Comparison of ENCODE assay signal across 16 cellular contexts in the genomic region with DNA sequence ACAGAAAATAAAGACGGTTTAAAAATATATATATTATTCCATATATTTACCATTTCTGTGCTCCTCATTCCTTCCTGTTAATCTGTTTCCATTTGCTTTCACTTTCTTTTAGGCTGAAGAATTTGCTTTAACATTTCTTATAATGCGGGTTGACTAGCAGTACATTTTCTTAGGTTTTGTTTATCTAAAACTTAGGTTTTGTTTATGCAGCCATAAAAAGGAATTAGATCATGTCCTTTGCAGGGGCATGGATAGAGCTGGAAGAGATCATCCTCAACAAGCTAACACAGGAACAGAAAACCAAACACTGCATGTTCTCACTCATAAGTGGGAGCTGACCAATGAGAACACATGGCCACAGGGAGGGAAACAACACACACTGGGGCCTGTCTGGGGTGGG.
DNase-seq lines count a peak whose midpoint lies in the region; ATAC-seq and TF ChIP-seq lines count a peak whose summit lies in the region.
"Had no signal": no experiment of that assay in that cellular context is flagged by ENCODE, and none has a peak within 500 bp of the region (broad histone marks: within the 10 kb centered on the region; RNA-seq: fewer than 3 reads in every experiment).

No MANE protein-coding gene starts in this region.

- H2BK5ac ChIP-seq in mesendoderm (ENCODE audit: low read length), result no peak overlapping the region

- DNase-seq in GM23338 (ENCODE audit: low spot score), result no peak
- DNase-seq in chondrocyte (ENCODE audit: low spot score), result no peak
- no peak for DNase-seq in mesendoderm
- no peak for DNase-seq in head of caudate nucleus
- no peak for DNase-seq in NCI-H1930 (lab: John Stamatoyannopoulos, UW)
- no peak for DNase-seq in RWPE1 (ENCODE audit: low spot score)
- no peak for DNase-seq in breast epithelium (ENCODE audit: low spot score in 2 of 2)
- DNase-seq: ACHN; C1 segment of cervical spinal cord; CD4-positive, alpha-beta T cell; DMS79; EL; GOT3; HCEC 1CT had no signal

- WGBS in HUES64, result 71% methylated on average over 1 of the region's 2 CpGs
- no CpG with 5 or more reads among the region's 2 CpGs for WGBS in mesendoderm (ENCODE audit: extremely low coverage, insufficient coverage, low lambda C conversion rate)

- H3K4me1 Mint-ChIP-seq in GM23338 (peaks cover 42% of the 10 kb centered on the region), chondrocyte (ENCODE audit: low read depth) (peaks cover 11% of the 10 kb centered on the region)
- H3K4me1 Mint-ChIP-seq: B cell had no signal

- no peaks in the 10 kb centered on the region for H3K79me2 ChIP-seq in GM23338 (replicated peaks; ENCODE audit: insufficient read depth)
- no peaks in the 10 kb centered on the region for H3K79me2 ChIP-seq in mesendoderm (ENCODE audit: control insufficient read depth, insufficient read depth, low read length)

- H2AFZ ChIP-seq in GM23338, result no peak overlapping the region

- H3K4me3 Mint-ChIP-seq in GM23338 (no peak overlapping the region), chondrocyte (ENCODE audit: unreplicated experiment) (no peak overlapping the region)
- H3K4me3 Mint-ChIP-seq: B cell; CD4-positive, alpha-beta T cell had no signal

- no peaks in the 10 kb centered on the region for H3F3A ChIP-seq in GM23338 (replicated peaks; ENCODE audit: low read depth)

- H2AK5ac ChIP-seq in mesendoderm (ENCODE audit: low read length), result no peak overlapping the region

- CTCF ChIA-PET in RWPE1 (lab: Yijun Ruan, JAX), result interaction anchor here (0.6 kb wide), 1 partner anchor 1872 kb away, joined by 5 read pairs; no protein-coding TSS in a partner anchor

- peak overlapping the region; percentile 92 for H3K27ac Mint-ChIP-seq in GM23338
- peak overlapping the region; percentile 60 for H3K27ac Mint-ChIP-seq in chondrocyte (ENCODE audit: unreplicated experiment)
- H3K27ac Mint-ChIP-seq: B cell; CD4-positive, alpha-beta T cell had no signal

- intact Hi-C loops in head of caudate nucleus (cut with DNase I) (no loop called here), breast epithelium (cut with DNase I; ENCODE audit: low total_unique reads) (no loop called here)

- H3K9me3 ChIP-seq in HUES64 (ENCODE audit: insufficient read depth, low read depth, low read length), result no peaks in the 10 kb centered on the region
- H3K9me3 ChIP-seq in breast epithelium, result no peaks in the 10 kb centered on the region

- H4K8ac ChIP-seq in mesendoderm (ENCODE audit: low read depth, low read length), result no peak overlapping the region

- no peak overlapping the region for H3K23ac ChIP-seq in mesendoderm (ENCODE audit: low read length)

- H3K4me2 ChIP-seq in GM23338 (no peak overlapping the region), mesendoderm (ENCODE audit: low read length) (no peak overlapping the region)

- no peak overlapping the region for H4K5ac ChIP-seq in mesendoderm (ENCODE audit: low read length)

- H2BK120ac ChIP-seq in mesendoderm (ENCODE audit: low read depth, low read length), result no peak overlapping the region

- H3K4me1 ChIP-seq in GM23338 (ENCODE audit: insufficient read depth) (peaks cover 26% of the 10 kb centered on the region), HUES64 (ENCODE audit: insufficient read depth, low read length) (peaks cover 43% of the 10 kb centered on the region), mesendoderm (ENCODE audit: control insufficient read depth, low read depth, low read length) (peaks cover 7% of the 10 kb centered on the region), breast epithelium (no peaks in the 10 kb centered on the region)

- peak overlapping the region; percentile 51 for H3K18ac ChIP-seq in mesendoderm (ENCODE audit: low read length)

- H3K9ac ChIP-seq in HUES64 (ENCODE audit: low read depth, low read length) (no peak overlapping the region), mesendoderm (ENCODE audit: low read length) (no peak overlapping the region)

- H3K9me3 Mint-ChIP-seq in GM23338, result peaks cover 4% of the 10 kb centered on the region; the same call in 1 of the 3 replicates
- peaks cover 8% of the 10 kb centered on the region for H3K9me3 Mint-ChIP-seq in chondrocyte (ENCODE audit: low read depth)
- H3K9me3 Mint-ChIP-seq: CD4-positive, alpha-beta T cell had no signal

- TF ChIP-seq CTCF in GM23338 (conservative IDR thresholded peaks at IDR 0.05; ENCODE audit: low read depth in 2 of 2) (no peak), chondrocyte (IDR thresholded peaks at IDR 0.05) (no peak), RWPE1 (conservative IDR thresholded peaks at IDR 0.05; ENCODE audit: low read depth) (no peak), breast epithelium (IDR thresholded peaks at IDR 0.05) (no peak)

- H3K56ac ChIP-seq in mesendoderm (ENCODE audit: low read length), result no peak overlapping the region

- H3K4ac ChIP-seq in mesendoderm (ENCODE audit: low read depth, low read length), result no peak overlapping the region

- H3K27ac ChIP-seq in GM23338 (ENCODE audit: low read depth) (peak overlapping the region; percentile 87), HUES64 (ENCODE audit: low read depth, low read length) (peak overlapping the region; percentile 58; the same call in 1 of the 2 replicates), mesendoderm (ENCODE audit: low read depth, low read length) (no peak overlapping the region), RWPE1 (no peak overlapping the region), breast epithelium (no peak overlapping the region)

- H3K27me3 ChIP-seq in GM23338 (ENCODE audit: insufficient read depth) (no peaks in the 10 kb centered on the region), HUES64 (ENCODE audit: insufficient read depth, low read length) (no peaks in the 10 kb centered on the region), mesendoderm (ENCODE audit: insufficient read depth, low read length, poor library complexity) (no peaks in the 10 kb centered on the region), breast epithelium (no peaks in the 10 kb centered on the region)

- POLR2A ChIA-PET in RWPE1 (lab: Yijun Ruan, JAX; ENCODE audit: low non-redundant PET), result no interaction called here

- H3K36me3 Mint-ChIP-seq in GM23338 (ENCODE audit: low read depth) (peaks cover 36% of the 10 kb centered on the region), chondrocyte (ENCODE audit: low read depth) (no peaks in the 10 kb centered on the region)

- peaks cover 2% of the 10 kb centered on the region for H3K27me3 Mint-ChIP-seq in GM23338 (ENCODE audit: insufficient read depth, low read depth, poor library complexity)
- H3K27me3 Mint-ChIP-seq in chondrocyte (ENCODE audit: low read depth), result no peaks in the 10 kb centered on the region
- H3K27me3 Mint-ChIP-seq: B cell; CD4-positive, alpha-beta T cell had no signal

- no peak for TF ChIP-seq POLR2A in breast epithelium (IDR thresholded peaks at IDR 0.05)

- no peak overlapping the region for H2BK15ac ChIP-seq in mesendoderm (replicated peaks; ENCODE audit: low read depth)

- ATAC-seq in GM23338, result no peak

- H3K36me3 ChIP-seq in GM23338 (ENCODE audit: insufficient read depth) (no peaks in the 10 kb centered on the region), HUES64 (ENCODE audit: insufficient read depth, low read length) (no peaks in the 10 kb centered on the region), mesendoderm (ENCODE audit: control insufficient read depth, insufficient read depth, low read length) (no peaks in the 10 kb centered on the region), breast epithelium (no peaks in the 10 kb centered on the region)

- no peaks in the 10 kb centered on the region for H4K20me1 ChIP-seq in GM23338 (replicated peaks; ENCODE audit: insufficient read depth)

- H3K79me1 ChIP-seq in mesendoderm (ENCODE audit: low read length), result no peaks in the 10 kb centered on the region

- peaks cover 8% of the 10 kb centered on the region; the same call in 1 of the 2 replicates for H3K9me2 ChIP-seq in GM23338 (ENCODE audit: insufficient read depth)

- no peak overlapping the region for H3K4me3 ChIP-seq in GM23338
- no peak overlapping the region for H3K4me3 ChIP-seq in HUES64 (ENCODE audit: low read length)
- H3K4me3 ChIP-seq in mesendoderm (ENCODE audit: low read length), result no peak overlapping the region
- H3K4me3 ChIP-seq in breast epithelium, result no peak overlapping the region

TF ChIP-seq in GM23338, 12 proteins besides CTCF, POLR2A, EP300 and RAD21 (continues in another document):
- no peak for TF ChIP-seq EZH2 (IDR thresholded peaks at IDR 0.05; ENCODE audit: low read depth, unreplicated experiment)
- TF ChIP-seq ZNF114 (CRISPR knock-in tag; IDR thresholded peaks at IDR 0.05), result no peak
- TF ChIP-seq, protein P1, sequence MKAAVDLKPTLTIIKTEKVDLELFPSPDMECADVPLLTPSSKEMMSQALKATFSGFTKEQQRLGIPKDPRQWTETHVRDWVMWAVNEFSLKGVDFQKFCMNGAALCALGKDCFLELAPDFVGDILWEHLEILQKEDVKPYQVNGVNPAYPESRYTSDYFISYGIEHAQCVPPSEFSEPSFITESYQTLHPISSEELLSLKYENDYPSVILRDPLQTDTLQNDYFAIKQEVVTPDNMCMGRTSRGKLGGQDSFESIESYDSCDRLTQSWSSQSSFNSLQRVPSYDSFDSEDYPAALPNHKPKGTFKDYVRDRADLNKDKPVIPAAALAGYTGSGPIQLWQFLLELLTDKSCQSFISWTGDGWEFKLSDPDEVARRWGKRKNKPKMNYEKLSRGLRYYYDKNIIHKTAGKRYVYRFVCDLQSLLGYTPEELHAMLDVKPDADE (IDR thresholded peaks at IDR 0.05), result no peak
- TF ChIP-seq JUNB (IDR thresholded peaks at IDR 0.05; ENCODE audit: unreplicated experiment), result no peak
- TF ChIP-seq NANOG (IDR thresholded peaks at IDR 0.05; ENCODE audit: borderline replicate concordance), result no peak

Comparison
In these comparisons a context has a peak if more than half of its experiments do, and no peak if none do; other contexts are left out.
1. H3K27ac ChIP-seq: peak in GM23338 (single experiment) and HUES64 (single experiment); none in mesendoderm (single experiment), RWPE1 (single experiment) and breast epithelium (0 of 2).